In genomic region chr16:47150067-47150466, GRCh38 we compare ENCODE assay signal across 24 cellular contexts.
"Had no signal": no experiment of that assay in that cellular context is flagged by ENCODE, and none has a peak within 500 bp of the region (broad histone marks: within the 10 kb centered on the region; RNA-seq: fewer than 3 reads in every experiment).

No MANE protein-coding gene starts in this region.

- H3K9me3 ChIP-seq: ovary, transverse colon had no signal

- H3K27me3 ChIP-seq: ovary had no signal

- DNase-seq: effector CD4-positive, alpha-beta T cell; endodermal cell; erythroblast; foreskin melanocyte; head of caudate nucleus; hippocampal formation; left colon; left ventricle myocardium superior; mesenchymal stem cell; midbrain; nucleus accumbens; ovary; right cardiac atrium; small intestine; stimulated activated CD4-positive, alpha-beta T cell treated with anti-CD3 and anti-CD28 coated beads, Interleukin-12 subunit alpha, Interleukin-12 subunit beta, amount 100 ng/mL, for 4 hours; stimulated activated naive CD4-positive, alpha-beta T cell; stomach; substantia nigra; transverse colon had no signal

- FAIRE-seq: small intestine had no signal

- H3K4me1 ChIP-seq: neural progenitor cell, stomach, transverse colon had no signal

- H3K4me3 ChIP-seq: lung, neural progenitor cell, ovary, stomach, thoracic aorta, transverse colon had no signal

- H3K27ac ChIP-seq: neural progenitor cell, ovary, stomach, thoracic aorta, transverse colon had no signal

- ATAC-seq: left colon; left ventricle myocardium superior; natural killer cell treated with Interleukin-12 subunit alpha and Interleukin-12 subunit beta and Interleukin-15 and Interleukin-18, amount 100 ng/mL, for 72 hours; right cardiac atrium had no signal

- H3K27ac Mint-ChIP-seq: endodermal cell; natural killer cell treated with Interleukin-12 subunit alpha and Interleukin-12 subunit beta and Interleukin-15 and Interleukin-18, amount 100 ng/mL, for 72 hours; neural progenitor cell; progenitor cell of endocrine pancreas had no signal

- H3K36me3 ChIP-seq: ovary had no signal

- H3K4me3 Mint-ChIP-seq: endodermal cell; natural killer cell treated with Interleukin-12 subunit alpha and Interleukin-12 subunit beta and Interleukin-15 and Interleukin-18, amount 100 ng/mL, for 72 hours; neural progenitor cell had no signal

- H3K4me1 Mint-ChIP-seq: endodermal cell, neural progenitor cell had no signal

- H3K9me3 Mint-ChIP-seq: natural killer cell treated with Interleukin-12 subunit alpha and Interleukin-12 subunit beta and Interleukin-15 and Interleukin-18, amount 100 ng/mL, for 72 hours had no signal

- H3K4me2 ChIP-seq: neural progenitor cell had no signal

- H2AFZ ChIP-seq: neural progenitor cell had no signal
